In the genomic region with DNA sequence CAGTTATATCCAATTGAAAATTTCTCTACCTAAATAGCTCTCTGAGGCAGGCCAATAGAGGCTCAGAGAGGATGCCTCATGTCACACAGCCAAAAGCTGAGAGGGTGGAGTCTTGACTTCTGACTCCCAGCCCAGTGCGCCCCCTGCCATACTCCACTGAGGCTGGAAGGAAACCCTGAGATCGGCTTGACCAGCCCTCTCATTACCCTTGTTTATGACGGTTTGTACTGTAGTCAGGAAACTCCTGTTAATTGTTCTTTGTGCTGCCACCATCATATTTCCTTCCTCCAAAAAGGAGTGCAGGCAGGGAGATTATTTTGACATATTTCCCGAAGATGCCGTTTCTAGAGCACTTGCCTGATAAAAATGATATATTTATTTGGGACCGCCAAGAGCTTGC, we compare ENCODE assay signal across 1 cellular context.
TF ChIP-seq lines count a peak whose summit lies in the region.

No MANE protein-coding gene starts in this region.

TF ChIP-seq in HCT116, 20 proteins besides CTCF, POLR2A, EP300 and RAD21 (continued from another document):
- TF ChIP-seq, protein P1, sequence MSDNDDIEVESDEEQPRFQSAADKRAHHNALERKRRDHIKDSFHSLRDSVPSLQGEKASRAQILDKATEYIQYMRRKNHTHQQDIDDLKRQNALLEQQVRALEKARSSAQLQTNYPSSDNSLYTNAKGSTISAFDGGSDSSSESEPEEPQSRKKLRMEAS (IDR thresholded peaks at IDR 0.05), result no peak
- TF ChIP-seq, protein P2, sequence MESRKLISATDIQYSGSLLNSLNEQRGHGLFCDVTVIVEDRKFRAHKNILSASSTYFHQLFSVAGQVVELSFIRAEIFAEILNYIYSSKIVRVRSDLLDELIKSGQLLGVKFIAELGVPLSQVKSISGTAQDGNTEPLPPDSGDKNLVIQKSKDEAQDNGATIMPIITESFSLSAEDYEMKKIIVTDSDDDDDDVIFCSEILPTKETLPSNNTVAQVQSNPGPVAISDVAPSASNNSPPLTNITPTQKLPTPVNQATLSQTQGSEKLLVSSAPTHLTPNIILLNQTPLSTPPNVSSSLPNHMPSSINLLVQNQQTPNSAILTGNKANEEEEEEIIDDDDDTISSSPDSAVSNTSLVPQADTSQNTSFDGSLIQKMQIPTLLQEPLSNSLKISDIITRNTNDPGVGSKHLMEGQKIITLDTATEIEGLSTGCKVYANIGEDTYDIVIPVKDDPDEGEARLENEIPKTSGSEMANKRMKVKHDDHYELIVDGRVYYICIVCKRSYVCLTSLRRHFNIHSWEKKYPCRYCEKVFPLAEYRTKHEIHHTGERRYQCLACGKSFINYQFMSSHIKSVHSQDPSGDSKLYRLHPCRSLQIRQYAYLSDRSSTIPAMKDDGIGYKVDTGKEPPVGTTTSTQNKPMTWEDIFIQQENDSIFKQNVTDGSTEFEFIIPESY (IDR thresholded peaks at IDR 0.05; ENCODE audit: extremely low read depth, insufficient replicate concordance, low read length), result no peak
- no peak for TF ChIP-seq EGR1 (IDR thresholded peaks at IDR 0.05; ENCODE audit: low read depth)
- no peak for TF ChIP-seq SRF (IDR thresholded peaks at IDR 0.05; ENCODE audit: low read depth)
- no peak for TF ChIP-seq REST (IDR thresholded peaks at IDR 0.05; ENCODE audit: low read depth)
- TF ChIP-seq ATF3 (IDR thresholded peaks at IDR 0.05), result no peak
- no peak for TF ChIP-seq ELF1 (IDR thresholded peaks at IDR 0.05; ENCODE audit: borderline replicate concordance, low read depth)
- TF ChIP-seq EZH2 (IDR thresholded peaks at IDR 0.05), result no peak
- TF ChIP-seq TCF7L2 (IDR thresholded peaks at IDR 0.05; ENCODE audit: borderline replicate concordance, extremely low read depth, insufficient read depth, insufficient read length), result no peak
